ENCODE assay signal across 2 cellular contexts in genomic region chr16:4697867-4698291, GRCh38.
TF ChIP-seq lines count a peak whose summit lies in the region.

No MANE protein-coding gene starts in this region.

TF ChIP-seq in HepG2, 621 proteins besides CTCF, POLR2A, EP300 and RAD21:
- TF ChIP-seq NCOA2 (CRISPR knock-in tag; IDR thresholded peaks at IDR 0.05), result no peak
- peak; percentile 36 for TF ChIP-seq AGO2 (optimal IDR thresholded peaks at IDR 0.05; ENCODE audit: low read depth, low read length)
- TF ChIP-seq ZNF205 (CRISPR knock-in tag; IDR thresholded peaks at IDR 0.05), result no peak
- no peak for TF ChIP-seq ZNF552 (CRISPR knock-in tag; IDR thresholded peaks at IDR 0.05; ENCODE audit: borderline replicate concordance)
- peak; percentile 33 for TF ChIP-seq RBM22 (optimal IDR thresholded peaks at IDR 0.05; ENCODE audit: low read length)
- TF ChIP-seq ZNF292 (CRISPR knock-in tag; IDR thresholded peaks at IDR 0.05; ENCODE audit: borderline replicate concordance, low read depth), result no peak
- no peak for TF ChIP-seq HCFC1 (IDR thresholded peaks at IDR 0.05; ENCODE audit: low read depth, low read length)
- no peak for TF ChIP-seq ZNF558 (CRISPR knock-in tag; IDR thresholded peaks at IDR 0.05; ENCODE audit: borderline replicate concordance)
- no peak for TF ChIP-seq ZNF556 (CRISPR knock-in tag; IDR thresholded peaks at IDR 0.05; ENCODE audit: borderline replicate concordance)

TF ChIP-seq in GM12878, 131 proteins besides CTCF, POLR2A, EP300 and RAD21:
- no peak for TF ChIP-seq BMI1 (IDR thresholded peaks at IDR 0.05; ENCODE audit: borderline replicate concordance)
- no peak for TF ChIP-seq YBX1 (IDR thresholded peaks at IDR 0.05)
- TF ChIP-seq IKZF2 (IDR thresholded peaks at IDR 0.05), result no peak
- TF ChIP-seq MEF2A (IDR thresholded peaks at IDR 0.05; ENCODE audit: insufficient read depth, low read depth, low read length), result no peak
- no peak for TF ChIP-seq HCFC1 (IDR thresholded peaks at IDR 0.05; ENCODE audit: low read length)
- no peak for TF ChIP-seq CEBPB (IDR thresholded peaks at IDR 0.05; ENCODE audit: borderline replicate concordance in 1 of 2, low read depth in 2 of 2, low read length in 2 of 2)
TF ChIP-seq in GM12878: peak in this region for 0.
